ENCODE assay signal across 13 cellular contexts in the genomic region with DNA sequence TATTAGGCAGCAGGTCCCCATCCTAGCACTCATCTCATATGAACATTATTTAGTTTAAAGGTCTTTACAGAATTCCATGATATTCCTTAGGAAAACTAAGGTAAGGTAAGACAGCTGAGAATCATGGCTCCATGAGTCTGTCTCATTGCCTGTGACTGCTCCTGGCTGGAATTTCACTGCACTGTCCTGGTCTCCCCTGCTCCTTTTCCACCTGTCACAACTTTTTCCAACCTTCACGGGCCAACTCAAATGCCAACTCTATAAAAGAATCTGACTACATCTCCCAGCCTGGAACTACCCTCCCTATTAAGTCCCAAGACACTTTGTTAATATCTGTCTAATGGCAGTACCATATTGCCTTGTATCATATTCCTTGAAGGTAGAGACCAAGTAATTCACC. TPM values are rescaled to one million over a fixed set of nuclear protein-coding genes. Genes with fewer than 3 reads are reported as not detected.
DNase-seq lines count a peak whose midpoint lies in the region; ATAC-seq and TF ChIP-seq lines count a peak whose summit lies in the region.
"Had no signal": no experiment of that assay in that cellular context is flagged by ENCODE, and none has a peak within 500 bp of the region (broad histone marks: within the 10 kb centered on the region; RNA-seq: fewer than 3 reads in every experiment).

No MANE protein-coding gene starts in this region.

- H3K27me3 ChIP-seq in trophoblast cell (ENCODE audit: insufficient read depth, low read length): no peaks in the 10 kb centered on the region
- H3K27me3 ChIP-seq in hepatocyte: no peaks in the 10 kb centered on the region

- ATAC-seq in GM21515 (IDR thresholded peaks at IDR 0.05; ENCODE audit: unreplicated experiment) (no peak), HG02938 (IDR thresholded peaks at IDR 0.05; ENCODE audit: unreplicated experiment) (no peak)

- H4K12ac ChIP-seq in trophoblast cell (ENCODE audit: low read depth, low read length): no peak overlapping the region

- WGBS in trophoblast cell (ENCODE audit: extremely low coverage, insufficient coverage, insufficient read length): no CpG with 5 or more reads among the region's 1 CpG
- 100% methylated on average over 1 of the region's 1 CpG for WGBS in hepatocyte (ENCODE audit: low lambda C conversion rate, missing lambda C conversion rate)

- no peaks in the 10 kb centered on the region for H3K9me3 Mint-ChIP-seq in activated CD4-positive, alpha-beta memory T cell treated with anti-CD3 and anti-CD28 coated beads for 36 hours
- H3K9me3 Mint-ChIP-seq in activated CD4-positive, alpha-beta memory T cell treated with anti-CD3 and anti-CD28 coated beads, Interleukin-2, amount 10 ng/mL, durations not matched to agents 7 days and 5 days: no peaks in the 10 kb centered on the region
- H3K9me3 Mint-ChIP-seq in IgD-negative memory B cell (no peaks in the 10 kb centered on the region), chondrocyte (ENCODE audit: low read depth) (no peaks in the 10 kb centered on the region)

- no peak overlapping the region for H2AFZ ChIP-seq in trophoblast cell (ENCODE audit: insufficient read depth, low read length, poor library complexity)
- no peak overlapping the region for H2AFZ ChIP-seq in hepatocyte

- H3K18ac ChIP-seq in trophoblast cell (ENCODE audit: low read length): no peak overlapping the region

- H3K14ac ChIP-seq in trophoblast cell (ENCODE audit: low read length): no peak overlapping the region

- H3K27me3 Mint-ChIP-seq in activated CD4-positive, alpha-beta memory T cell treated with anti-CD3 and anti-CD28 coated beads for 36 hours: no peaks in the 10 kb centered on the region
- no peaks in the 10 kb centered on the region for H3K27me3 Mint-ChIP-seq in activated CD4-positive, alpha-beta memory T cell treated with anti-CD3 and anti-CD28 coated beads, Interleukin-2, amount 10 ng/mL, durations not matched to agents 7 days and 5 days
- H3K27me3 Mint-ChIP-seq in IgD-negative memory B cell: no peaks in the 10 kb centered on the region
- H3K27me3 Mint-ChIP-seq in chondrocyte (ENCODE audit: low read depth): no peaks in the 10 kb centered on the region

- peaks cover 54% of the 10 kb centered on the region for H3K36me3 Mint-ChIP-seq in activated CD4-positive, alpha-beta memory T cell treated with anti-CD3 and anti-CD28 coated beads for 36 hours
- H3K36me3 Mint-ChIP-seq in activated CD4-positive, alpha-beta memory T cell treated with anti-CD3 and anti-CD28 coated beads, Interleukin-2, amount 10 ng/mL, durations not matched to agents 7 days and 5 days (ENCODE audit: low read depth): peaks cover 74% of the 10 kb centered on the region
- H3K36me3 Mint-ChIP-seq in IgD-negative memory B cell (no peaks in the 10 kb centered on the region), chondrocyte (ENCODE audit: low read depth) (peaks cover 5% of the 10 kb centered on the region)

- H3K9me3 ChIP-seq in trophoblast cell (ENCODE audit: insufficient read depth, low read depth, low read length) (no peaks in the 10 kb centered on the region), hepatocyte (ENCODE audit: low read depth) (no peaks in the 10 kb centered on the region)
- H3K9me3 ChIP-seq: prostate gland had no signal

- H3K27ac Mint-ChIP-seq in activated CD4-positive, alpha-beta memory T cell treated with anti-CD3 and anti-CD28 coated beads for 36 hours: peak overlapping the region; percentile 79
- H3K27ac Mint-ChIP-seq in activated CD4-positive, alpha-beta memory T cell treated with anti-CD3 and anti-CD28 coated beads, Interleukin-2, amount 10 ng/mL, durations not matched to agents 7 days and 5 days: no peak overlapping the region
- H3K27ac Mint-ChIP-seq in IgD-negative memory B cell (peak overlapping the region in 2 of 3 donors; percentile 13 to 80), chondrocyte (ENCODE audit: unreplicated experiment) (peak overlapping the region; percentile 15)

- H2BK12ac ChIP-seq in trophoblast cell (ENCODE audit: low read length): no peak overlapping the region

- no peaks in the 10 kb centered on the region for H3K4me1 ChIP-seq in trophoblast cell (ENCODE audit: control insufficient read depth in 1 of 2, insufficient read depth in 2 of 2, low read length in 2 of 2)
- peaks cover 23% of the 10 kb centered on the region for H3K4me1 ChIP-seq in hepatocyte (ENCODE audit: insufficient read depth)

- H4K91ac ChIP-seq in trophoblast cell (ENCODE audit: low read depth, low read length): no peak overlapping the region

- H3K79me2 ChIP-seq in trophoblast cell (ENCODE audit: control insufficient read depth, insufficient read depth, low read length, poor library complexity): peaks cover 20% of the 10 kb centered on the region
- peaks cover 99% of the 10 kb centered on the region for H3K79me2 ChIP-seq in hepatocyte

- H3K36me3 ChIP-seq in trophoblast cell (ENCODE audit: control insufficient read depth in 1 of 2, insufficient read depth in 2 of 2, low read length in 2 of 2) (peaks cover 16 to 26% of the 10 kb centered on the region in 2 experiments), hepatocyte (replicated peaks; ENCODE audit: insufficient read depth, low read depth) (no peaks in the 10 kb centered on the region)

- H3K4me2 ChIP-seq in trophoblast cell (ENCODE audit: low read length): no peak overlapping the region
- H3K4me2 ChIP-seq in hepatocyte: no peak overlapping the region

- intact Hi-C loops in activated CD4-positive, alpha-beta memory T cell treated with anti-CD3 and anti-CD28 coated beads for 36 hours (cut with micrococcal nuclease): loop anchor here (1.0 to 2.0 kb wide), 2 partner anchors 8 to 13 kb away; no protein-coding TSS in a partner anchor

- H3K4me3 ChIP-seq in trophoblast cell (ENCODE audit: low read depth, low read length): no peak overlapping the region
- H3K4me3 ChIP-seq in hepatocyte: no peak overlapping the region
- H3K4me3 ChIP-seq: prostate gland had no signal

- peaks cover 80% of the 10 kb centered on the region for H3K4me1 Mint-ChIP-seq in activated CD4-positive, alpha-beta memory T cell treated with anti-CD3 and anti-CD28 coated beads for 36 hours (ENCODE audit: low read depth)
- peaks cover 81% of the 10 kb centered on the region for H3K4me1 Mint-ChIP-seq in activated CD4-positive, alpha-beta memory T cell treated with anti-CD3 and anti-CD28 coated beads, Interleukin-2, amount 10 ng/mL, durations not matched to agents 7 days and 5 days
- H3K4me1 Mint-ChIP-seq in IgD-negative memory B cell: peaks cover 46 to 62% (median 60%) of the 10 kb centered on the region in 3 donors
- peaks cover 51% of the 10 kb centered on the region for H3K4me1 Mint-ChIP-seq in chondrocyte (ENCODE audit: low read depth)

- no peak for DNase-seq in activated CD4-positive, alpha-beta memory T cell treated with anti-CD3 and anti-CD28 coated beads for 36 hours
- no peak for DNase-seq in activated CD4-positive, alpha-beta memory T cell treated with anti-CD3 and anti-CD28 coated beads, Interleukin-2, amount 10 ng/mL, durations not matched to agents 7 days and 5 days
- no peak for DNase-seq in chondrocyte (ENCODE audit: low spot score)
- no peak for DNase-seq in trophoblast cell
- DNase-seq in hepatocyte (ENCODE audit: low spot score): no peak
- DNase-seq: COR-L47, dermis blood vessel endothelial cell, NCI-H1092, NCI-H2171 had no signal

- POLR2A ChIA-PET in activated CD4-positive, alpha-beta memory T cell treated with anti-CD3 and anti-CD28 coated beads for 36 hours (lab: Charles Lee): interaction anchor here (1.0 kb wide), 1 partner anchor 73 kb away, joined by 3 read pairs; a partner anchor contains a TSS
- POLR2A ChIA-PET in activated CD4-positive, alpha-beta memory T cell treated with anti-CD3 and anti-CD28 coated beads, Interleukin-2, amount 10 ng/mL, durations not matched to agents 7 days and 5 days (lab: Charles Lee): interaction anchor here (0.8 to 3.5 kb wide), 5 partner anchors 8 to 73 kb away, joined by 3 to 14 read pairs (median 4); a partner anchor contains a TSS

- CTCF ChIA-PET in activated CD4-positive, alpha-beta memory T cell treated with anti-CD3 and anti-CD28 coated beads for 36 hours (lab: Charles Lee): interaction anchor here (0.9 to 1.5 kb wide), 4 partner anchors 8 to 146 kb away, joined by 3 to 13 read pairs (median 4); a partner anchor contains a TSS
- CTCF ChIA-PET in activated CD4-positive, alpha-beta memory T cell treated with anti-CD3 and anti-CD28 coated beads, Interleukin-2, amount 10 ng/mL, durations not matched to agents 7 days and 5 days (lab: Charles Lee): interaction anchor here (1.0 to 4.0 kb wide), 3 partner anchors 10 to 70 kb away, joined by 3 to 28 read pairs (median 3); no protein-coding TSS in a partner anchor

- TF ChIP-seq CTCF in chondrocyte (IDR thresholded peaks at IDR 0.05) (no peak), hepatocyte (IDR thresholded peaks at IDR 0.05; ENCODE audit: poor library complexity) (no peak)

- no peak overlapping the region for H3K23ac ChIP-seq in trophoblast cell (ENCODE audit: low read length)

- H4K8ac ChIP-seq in trophoblast cell (ENCODE audit: low read depth, low read length): no peak overlapping the region

- H3K79me1 ChIP-seq in trophoblast cell (ENCODE audit: low read length): no peaks in the 10 kb centered on the region

- no peaks in the 10 kb centered on the region for H3K9me2 ChIP-seq in hepatocyte (replicated peaks; ENCODE audit: insufficient read depth)

- H2BK120ac ChIP-seq in trophoblast cell (ENCODE audit: insufficient read depth, low read length, poor library complexity): no peak overlapping the region

- H2AK5ac ChIP-seq in trophoblast cell (ENCODE audit: low read length): no peak overlapping the region

- no peak overlapping the region for H2BK5ac ChIP-seq in trophoblast cell (ENCODE audit: low read depth, low read length, poor library complexity)

- peak overlapping the region; percentile 95 for H3K4ac ChIP-seq in trophoblast cell (ENCODE audit: low read depth, low read length)

- H3K4me3 Mint-ChIP-seq in activated CD4-positive, alpha-beta memory T cell treated with anti-CD3 and anti-CD28 coated beads for 36 hours: peak overlapping the region; percentile 6
- no peak overlapping the region for H3K4me3 Mint-ChIP-seq in activated CD4-positive, alpha-beta memory T cell treated with anti-CD3 and anti-CD28 coated beads, Interleukin-2, amount 10 ng/mL, durations not matched to agents 7 days and 5 days
- H3K4me3 Mint-ChIP-seq in IgD-negative memory B cell (peak overlapping the region in 1 of 4 donors; percentile 29), chondrocyte (ENCODE audit: unreplicated experiment) (no peak overlapping the region)

- no peak overlapping the region for H3K9ac ChIP-seq in trophoblast cell (ENCODE audit: low read length)

- H3K27ac ChIP-seq in trophoblast cell (ENCODE audit: low read depth, low read length) (no peak overlapping the region), hepatocyte (no peak overlapping the region)
- H3K27ac ChIP-seq: prostate gland had no signal

- H4K20me1 ChIP-seq in hepatocyte (ENCODE audit: insufficient read depth, poor library complexity, severe bottlenecking): peaks cover 99% of the 10 kb centered on the region

RNA-seq across cellular contexts. Expression of a gene that starts 7.6 kb away (rescaled TPM):
- 100 to 1,000 TPM; 342 to 348 TPM for total RNA-seq in activated CD4-positive, alpha-beta memory T cell treated with anti-CD3 and anti-CD28 coated beads for 36 hours
- total RNA-seq in activated CD4-positive, alpha-beta memory T cell treated with anti-CD3 and anti-CD28 coated beads, Interleukin-2, amount 10 ng/mL, durations not matched to agents 7 days and 5 days: 100 to 1,000 TPM; 321 to 322 TPM
- polyA plus RNA-seq in IgD-negative memory B cell (790 TPM), hepatocyte (308 and 316 TPM in 2 replicates)
- total RNA-seq in chondrocyte (130 to 158 TPM (median 138 TPM) in 3 replicates), hepatocyte (289 and 295 TPM in 2 replicates)
- polyA plus RNA-seq in trophoblast cell (2013): 220 and 228 TPM in 2 replicates

RNA-seq across cellular contexts. Expression of a gene that starts 15.2 kb away (rescaled TPM):
- 10 to 100 TPM; 60.7 to 61.7 TPM for total RNA-seq in activated CD4-positive, alpha-beta memory T cell treated with anti-CD3 and anti-CD28 coated beads for 36 hours
- 10 to 100 TPM; 63.9 to 66.2 TPM for total RNA-seq in activated CD4-positive, alpha-beta memory T cell treated with anti-CD3 and anti-CD28 coated beads, Interleukin-2, amount 10 ng/mL, durations not matched to agents 7 days and 5 days
- polyA plus RNA-seq in IgD-negative memory B cell: 71.9 TPM
- 31.3 to 44.7 TPM (median 31.9 TPM) in 3 replicates for total RNA-seq in chondrocyte
- 19.1 and 19.8 TPM in 2 replicates for polyA plus RNA-seq in trophoblast cell (2013)
- total RNA-seq in hepatocyte: 20.1 and 23.0 TPM in 2 replicates
- polyA plus RNA-seq in hepatocyte: 35.8 and 38.8 TPM in 2 replicates

RNA-seq across cellular contexts. Expression of a gene that starts 54.4 kb away (rescaled TPM):
- total RNA-seq in activated CD4-positive, alpha-beta memory T cell treated with anti-CD3 and anti-CD28 coated beads for 36 hours: 10 to 100 TPM; 45.7 to 49.7 TPM
- 10 to 100 TPM; 46.3 to 48.1 TPM for total RNA-seq in activated CD4-positive, alpha-beta memory T cell treated with anti-CD3 and anti-CD28 coated beads, Interleukin-2, amount 10 ng/mL, durations not matched to agents 7 days and 5 days
- polyA plus RNA-seq in IgD-negative memory B cell (3.9 TPM), hepatocyte (23.2 and 27.1 TPM in 2 replicates)
- total RNA-seq in chondrocyte (19.1 to 29.7 TPM (median 26.3 TPM) in 3 replicates), hepatocyte (22.2 and 23.5 TPM in 2 replicates)
- polyA plus RNA-seq in trophoblast cell (2013): 8.8 and 9.7 TPM in 2 replicates
